In the genomic region with DNA sequence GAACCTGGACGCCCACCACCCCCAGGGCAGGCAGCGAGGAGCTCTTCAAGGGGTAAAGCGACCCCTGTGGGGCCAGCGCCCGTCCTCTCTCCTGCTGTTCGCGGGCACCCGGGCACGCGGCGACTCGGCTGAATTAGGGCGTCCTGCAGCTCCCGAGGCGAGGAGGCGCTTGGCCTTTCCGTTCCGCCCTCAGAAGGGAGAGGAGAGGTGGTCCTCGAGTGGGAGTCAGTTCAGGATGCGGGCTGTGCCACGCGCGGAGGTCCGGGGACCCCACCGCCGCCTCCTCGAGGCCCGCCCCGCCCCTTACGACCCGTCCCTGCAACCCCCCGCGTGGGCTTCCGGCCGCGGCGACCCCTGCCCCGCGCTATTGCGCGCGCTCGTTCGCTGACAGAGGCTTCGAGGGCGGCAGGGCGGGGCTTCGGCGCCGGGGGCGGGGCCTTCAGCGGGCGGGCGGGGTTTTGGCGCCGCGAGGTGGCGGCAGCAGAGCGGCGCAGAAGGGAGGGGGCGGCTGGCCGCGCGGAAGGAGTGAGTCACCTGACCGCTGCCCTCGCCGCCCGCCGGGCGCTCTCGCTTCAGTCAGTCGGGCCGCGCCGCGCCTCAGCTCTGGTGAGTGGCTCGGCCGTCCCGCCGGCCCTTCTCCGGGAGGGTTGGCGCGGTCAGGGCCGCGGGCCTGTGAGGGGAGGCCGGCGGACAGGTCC, we compare ENCODE assay signal across 8 cellular contexts. TPM values are rescaled to one million over a fixed set of nuclear protein-coding genes. Genes with fewer than 3 reads are reported as not detected.
A peak's percentile ranks its signal among the peaks of the same experiment; 100 is the strongest.
DNase-seq lines count a peak whose midpoint lies in the region; ATAC-seq, FAIRE-seq and TF ChIP-seq lines count a peak whose summit lies in the region.

Gene BACH1 (plus strand): TSS at position 575 of the 698 bp plus-strand sequence. CDS start 22,359 bp downstream, outside the sequence.

- peak within 1 kb of the TSS; percentile 75 for H2AFZ ChIP-seq in PC-9

- intact Hi-C loops in PC-9 (cut with micrococcal nuclease; ENCODE audit: unreplicated experiment): loop anchor here (2.0 kb wide), 2 partner anchors 42 to 208 kb away; no protein-coding TSS in a partner anchor

- H3K4me1 ChIP-seq in PC-9 (replicated peaks; ENCODE audit: insufficient read depth): peaks cover 33% of the 10 kb centered on the region
- peaks cover 33% of the 10 kb centered on the region for H3K4me1 ChIP-seq in muscle layer of colon (ENCODE audit: insufficient read depth, low read length)

- POLR2A ChIA-PET in PC-9 (lab: Charles Lee; ENCODE audit: unreplicated experiment): interaction anchor here (0.6 to 0.7 kb wide), 2 partner anchors 118 to 138 kb away, joined by 5 to 13 read pairs; no protein-coding TSS in a partner anchor

- TF ChIP-seq CTCF in D721Med (IDR thresholded peaks at IDR 0.05; ENCODE audit: insufficient read depth, missing control alignments): peak; percentile 21
- 0 out of 2 replicates have a peak, but pooled peaks have one; percentile 40 for TF ChIP-seq CTCF in PC-9 (conservative IDR thresholded peaks at IDR 0.05)

- H3F3A ChIP-seq in PC-9 (ENCODE audit: insufficient read depth, low read depth): peaks cover 9% of the 10 kb centered on the region; the same call in 1 of the 2 replicates

- H3K9me3 ChIP-seq in PC-9 (ENCODE audit: insufficient read depth, low read depth): no peaks in the 10 kb centered on the region
- H3K9me3 ChIP-seq in muscle layer of colon (ENCODE audit: low read length): no peaks in the 10 kb centered on the region

- H3K4me2 ChIP-seq in PC-9: peak within 1 kb of the TSS; percentile 75

- peak; percentile 40 for TF ChIP-seq POLR2A in erythroblast (IDR thresholded peaks at IDR 0.05; ENCODE audit: low read length)

- peak; percentile 49 for ATAC-seq in GM21529 (IDR thresholded peaks at IDR 0.05; ENCODE audit: unreplicated experiment)

- H3K4me3 ChIP-seq in PC-9: peak within 1 kb of the TSS; percentile 92
- H3K4me3 ChIP-seq in muscle layer of colon (ENCODE audit: low read depth in 1 of 2, low read length in 2 of 2): peak within 1 kb of the TSS; percentile 55 to 63

- no peak for FAIRE-seq in D721Med (lab: Jason Lieb, UNC)

- peaks cover 23% of the 10 kb centered on the region for H4K20me1 ChIP-seq in PC-9 (ENCODE audit: insufficient read depth)

- H3K27ac ChIP-seq in PC-9: peak within 1 kb of the TSS; percentile 91
- H3K27ac ChIP-seq in muscle layer of colon (ENCODE audit: low read depth, low read length): peak within 1 kb of the TSS; percentile 59

- peak within 1 kb of the TSS; percentile 23 for H3K9ac ChIP-seq in muscle layer of colon (ENCODE audit: low read length)

- H3K36me3 ChIP-seq in PC-9 (ENCODE audit: low read depth): no peaks in the 10 kb centered on the region
- H3K36me3 ChIP-seq in muscle layer of colon (ENCODE audit: insufficient read depth, low read length): no peaks in the 10 kb centered on the region

- H3K79me2 ChIP-seq in PC-9 (ENCODE audit: low read depth): peaks cover 44% of the 10 kb centered on the region

- CTCF ChIA-PET in PC-9 (lab: Charles Lee): interaction anchor here (0.7 kb wide), 1 partner anchor 137 kb away, joined by 3 read pairs; no protein-coding TSS in a partner anchor

- H3K27me3 ChIP-seq in PC-9 (ENCODE audit: insufficient read depth, low read depth): no peaks in the 10 kb centered on the region
- H3K27me3 ChIP-seq in muscle layer of colon (ENCODE audit: control insufficient read depth in 1 of 2, insufficient read depth in 2 of 2, low read length in 2 of 2): no peaks in the 10 kb centered on the region

- DNase-seq in D721Med (ENCODE audit: insufficient read length, low spot score) (peak; percentile 66), KG1 (lab: John Stamatoyannopoulos, UW) (peak; percentile 64), PC-9 (peak; percentile 65 to 82), erythroblast (lab: John Stamatoyannopoulos, UW) (peak; percentile 93 to 97)
- peak; percentile 88 for DNase-seq in activated T-cell treated with anti-CD3 and anti-CD28 coated beads, Interleukin-2, amount 50 U/mL, for 1 hour
- peak; percentile 80 for DNase-seq in stimulated activated CD8-positive, alpha-beta memory T cell treated with anti-CD3 and anti-CD28 coated beads, Interleukin-7, amount 100 ng/mL, for 24 hours (ENCODE audit: low read depth)

- H3K9me2 ChIP-seq in PC-9 (ENCODE audit: insufficient read depth): no peaks in the 10 kb centered on the region

- no TSS peak for BruUV-seq in PC-9 (replicated peaks; lab: Mats Ljungman, UMichigan)

RNA-seq across cellular contexts. Expression of gene BACH1, which starts in this region (rescaled TPM):
- total RNA-seq in PC-9 (2021): 32.3 and 39.9 TPM in 2 replicates

Comparison
In these comparisons a context has a peak if more than half of its experiments do, and no peak if none do; other contexts are left out.
1. Peak in every context shown above with its lines: DNase-seq, ATAC-seq, H3K4me3 ChIP-seq and H3K27ac ChIP-seq.